In genomic region chr9:37914701-37915358, GRCh38 we compare ENCODE assay signal across 12 cellular contexts.
"Had no signal": no experiment of that assay in that cellular context is flagged by ENCODE, and none has a peak within 500 bp of the region (broad histone marks: within the 10 kb centered on the region; RNA-seq: fewer than 3 reads in every experiment).

No MANE protein-coding gene starts in this region.

- H3K4me3 Mint-ChIP-seq: activated naive CD4-positive, alpha-beta T cell treated with anti-CD3 and anti-CD28 coated beads, Interleukin-2, amount 50 U/mL, for 24 hours; nephron; stimulated activated memory B cell treated with anti-CD40 and anti-IgM and Interleukin-4, amounts not matched to agents 10 μg/mL and 1 μg/mL and 100 μg/mL, for 72 hours; T-helper 2 cell treated with Interferon-gamma antibody and Interleukin-4, amounts not matched to agents 5 μg/mL and 100 μg/mL, for 36 hours had no signal

- H3K36me3 Mint-ChIP-seq: activated naive CD4-positive, alpha-beta T cell treated with anti-CD3 and anti-CD28 coated beads, Interleukin-2, amount 50 U/mL, for 24 hours; stimulated activated memory B cell treated with anti-CD40 and anti-IgM and Interleukin-4, amounts not matched to agents 10 μg/mL and 1 μg/mL and 100 μg/mL, for 72 hours had no signal

- H3K27ac ChIP-seq: adrenal gland, uterus had no signal

- DNase-seq: adrenal gland, hippocampal formation, kidney, left ventricle myocardium superior, mesenchymal stem cell, uterus had no signal

- H3K4me1 ChIP-seq: adrenal gland, uterus had no signal

- H3K36me3 ChIP-seq: adrenal gland, tibial nerve, uterus had no signal

- H3K9me3 ChIP-seq: adrenal gland, tibial nerve, uterus had no signal

- H3K4me3 ChIP-seq: adrenal gland, tibial nerve, uterus had no signal

- H3K27me3 Mint-ChIP-seq: activated naive CD4-positive, alpha-beta T cell treated with anti-CD3 and anti-CD28 coated beads, Interleukin-2, amount 50 U/mL, for 24 hours; stimulated activated memory B cell treated with anti-CD40 and anti-IgM and Interleukin-4, amounts not matched to agents 10 μg/mL and 1 μg/mL and 100 μg/mL, for 72 hours had no signal

- H3K27ac Mint-ChIP-seq: activated naive CD4-positive, alpha-beta T cell treated with anti-CD3 and anti-CD28 coated beads, Interleukin-2, amount 50 U/mL, for 24 hours; activated T-helper 2 cell treated with anti-CD3 and anti-CD28 coated beads, Interferon-gamma antibody, Interleukin-2, Interleukin-4, amounts not matched to agents 10 μg/mL and 5 μg/mL and 100 μg/mL, durations not matched to agents 14 hours and 24 hours and 36 hours; stimulated activated memory B cell treated with anti-CD40 and anti-IgM and Interleukin-4, amounts not matched to agents 10 μg/mL and 1 μg/mL and 100 μg/mL, for 72 hours; T-helper 2 cell treated with Interferon-gamma antibody and Interleukin-4, amounts not matched to agents 5 μg/mL and 100 μg/mL, for 36 hours had no signal

- H3K27me3 ChIP-seq: adrenal gland, tibial nerve, uterus had no signal

- ATAC-seq: stimulated activated memory B cell treated with anti-CD40 and anti-IgM and Interleukin-4, amounts not matched to agents 10 μg/mL and 1 μg/mL and 100 μg/mL, for 72 hours had no signal

- H3K9me3 Mint-ChIP-seq: activated naive CD4-positive, alpha-beta T cell treated with anti-CD3 and anti-CD28 coated beads, Interleukin-2, amount 50 U/mL, for 24 hours; activated T-helper 2 cell treated with anti-CD3 and anti-CD28 coated beads, Interferon-gamma antibody, Interleukin-2, Interleukin-4, amounts not matched to agents 10 μg/mL and 5 μg/mL and 100 μg/mL, durations not matched to agents 14 hours and 24 hours and 36 hours; nephron; stimulated activated memory B cell treated with anti-CD40 and anti-IgM and Interleukin-4, amounts not matched to agents 10 μg/mL and 1 μg/mL and 100 μg/mL, for 72 hours; T-helper 2 cell treated with Interferon-gamma antibody and Interleukin-4, amounts not matched to agents 5 μg/mL and 100 μg/mL, for 36 hours had no signal

- H3K4me1 Mint-ChIP-seq: activated naive CD4-positive, alpha-beta T cell treated with anti-CD3 and anti-CD28 coated beads, Interleukin-2, amount 50 U/mL, for 24 hours had no signal
